Comparison of ENCODE assay signal across 1 cellular context in the genomic region with DNA sequence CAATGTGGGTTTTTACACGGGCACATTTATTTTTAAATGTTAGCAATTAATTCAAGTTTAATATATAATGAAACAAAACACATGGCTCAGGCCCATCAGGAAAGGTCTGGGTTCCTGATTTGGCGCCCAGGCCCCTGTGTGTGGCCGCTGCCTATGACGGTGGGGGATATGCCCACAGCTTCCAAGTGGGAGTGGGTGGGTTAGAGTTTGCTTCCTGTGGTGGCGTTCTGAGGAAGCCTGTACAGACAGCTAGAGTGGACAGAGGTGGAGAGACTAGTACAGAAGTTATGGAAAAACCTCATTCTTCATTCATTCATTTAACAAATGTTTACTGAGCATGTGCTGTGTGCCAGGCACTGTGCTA.
TF ChIP-seq lines count a peak whose summit lies in the region.

No MANE protein-coding gene starts in this region.

TF ChIP-seq in HCT116, 20 proteins besides CTCF, POLR2A, EP300 and RAD21:
- TF ChIP-seq EZH2phosphoT487 (IDR thresholded peaks at IDR 0.05; ENCODE audit: borderline replicate concordance) (no peak), SRF (IDR thresholded peaks at IDR 0.05; ENCODE audit: low read depth) (no peak), JUND (IDR thresholded peaks at IDR 0.05) (no peak), EZH2 (IDR thresholded peaks at IDR 0.05) (no peak), CEBPB (IDR thresholded peaks at IDR 0.05; ENCODE audit: low read depth) (no peak), YY1 (IDR thresholded peaks at IDR 0.05; ENCODE audit: extremely low read depth, insufficient replicate concordance, low read depth, low read length) (no peak), SP1 (IDR thresholded peaks at IDR 0.05; ENCODE audit: low read depth) (no peak), ZNF274 (IDR thresholded peaks at IDR 0.05; ENCODE audit: low read depth, low read length) (no peak), POLR2AphosphoS5 (IDR thresholded peaks at IDR 0.05; ENCODE audit: low read depth, low read length) (no peak), ELF1 (IDR thresholded peaks at IDR 0.05; ENCODE audit: borderline replicate concordance, low read depth) (no peak), TCF7L2 (IDR thresholded peaks at IDR 0.05; ENCODE audit: borderline replicate concordance, extremely low read depth, insufficient read depth, insufficient read length) (no peak), EGR1 (IDR thresholded peaks at IDR 0.05; ENCODE audit: low read depth) (no peak), FOSL1 (IDR thresholded peaks at IDR 0.05; ENCODE audit: low read depth) (no peak)
- TF ChIP-seq, protein P1, sequence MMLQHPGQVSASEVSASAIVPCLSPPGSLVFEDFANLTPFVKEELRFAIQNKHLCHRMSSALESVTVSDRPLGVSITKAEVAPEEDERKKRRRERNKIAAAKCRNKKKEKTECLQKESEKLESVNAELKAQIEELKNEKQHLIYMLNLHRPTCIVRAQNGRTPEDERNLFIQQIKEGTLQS (IDR thresholded peaks at IDR 0.05) = no peak
- TF ChIP-seq, protein P2, sequence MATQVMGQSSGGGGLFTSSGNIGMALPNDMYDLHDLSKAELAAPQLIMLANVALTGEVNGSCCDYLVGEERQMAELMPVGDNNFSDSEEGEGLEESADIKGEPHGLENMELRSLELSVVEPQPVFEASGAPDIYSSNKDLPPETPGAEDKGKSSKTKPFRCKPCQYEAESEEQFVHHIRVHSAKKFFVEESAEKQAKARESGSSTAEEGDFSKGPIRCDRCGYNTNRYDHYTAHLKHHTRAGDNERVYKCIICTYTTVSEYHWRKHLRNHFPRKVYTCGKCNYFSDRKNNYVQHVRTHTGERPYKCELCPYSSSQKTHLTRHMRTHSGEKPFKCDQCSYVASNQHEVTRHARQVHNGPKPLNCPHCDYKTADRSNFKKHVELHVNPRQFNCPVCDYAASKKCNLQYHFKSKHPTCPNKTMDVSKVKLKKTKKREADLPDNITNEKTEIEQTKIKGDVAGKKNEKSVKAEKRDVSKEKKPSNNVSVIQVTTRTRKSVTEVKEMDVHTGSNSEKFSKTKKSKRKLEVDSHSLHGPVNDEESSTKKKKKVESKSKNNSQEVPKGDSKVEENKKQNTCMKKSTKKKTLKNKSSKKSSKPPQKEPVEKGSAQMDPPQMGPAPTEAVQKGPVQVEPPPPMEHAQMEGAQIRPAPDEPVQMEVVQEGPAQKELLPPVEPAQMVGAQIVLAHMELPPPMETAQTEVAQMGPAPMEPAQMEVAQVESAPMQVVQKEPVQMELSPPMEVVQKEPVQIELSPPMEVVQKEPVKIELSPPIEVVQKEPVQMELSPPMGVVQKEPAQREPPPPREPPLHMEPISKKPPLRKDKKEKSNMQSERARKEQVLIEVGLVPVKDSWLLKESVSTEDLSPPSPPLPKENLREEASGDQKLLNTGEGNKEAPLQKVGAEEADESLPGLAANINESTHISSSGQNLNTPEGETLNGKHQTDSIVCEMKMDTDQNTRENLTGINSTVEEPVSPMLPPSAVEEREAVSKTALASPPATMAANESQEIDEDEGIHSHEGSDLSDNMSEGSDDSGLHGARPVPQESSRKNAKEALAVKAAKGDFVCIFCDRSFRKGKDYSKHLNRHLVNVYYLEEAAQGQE (IDR thresholded peaks at IDR 0.05; ENCODE audit: low read depth) = no peak
- TF ChIP-seq, protein P3, sequence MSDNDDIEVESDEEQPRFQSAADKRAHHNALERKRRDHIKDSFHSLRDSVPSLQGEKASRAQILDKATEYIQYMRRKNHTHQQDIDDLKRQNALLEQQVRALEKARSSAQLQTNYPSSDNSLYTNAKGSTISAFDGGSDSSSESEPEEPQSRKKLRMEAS (IDR thresholded peaks at IDR 0.05) = no peak
- TF ChIP-seq, protein P4, sequence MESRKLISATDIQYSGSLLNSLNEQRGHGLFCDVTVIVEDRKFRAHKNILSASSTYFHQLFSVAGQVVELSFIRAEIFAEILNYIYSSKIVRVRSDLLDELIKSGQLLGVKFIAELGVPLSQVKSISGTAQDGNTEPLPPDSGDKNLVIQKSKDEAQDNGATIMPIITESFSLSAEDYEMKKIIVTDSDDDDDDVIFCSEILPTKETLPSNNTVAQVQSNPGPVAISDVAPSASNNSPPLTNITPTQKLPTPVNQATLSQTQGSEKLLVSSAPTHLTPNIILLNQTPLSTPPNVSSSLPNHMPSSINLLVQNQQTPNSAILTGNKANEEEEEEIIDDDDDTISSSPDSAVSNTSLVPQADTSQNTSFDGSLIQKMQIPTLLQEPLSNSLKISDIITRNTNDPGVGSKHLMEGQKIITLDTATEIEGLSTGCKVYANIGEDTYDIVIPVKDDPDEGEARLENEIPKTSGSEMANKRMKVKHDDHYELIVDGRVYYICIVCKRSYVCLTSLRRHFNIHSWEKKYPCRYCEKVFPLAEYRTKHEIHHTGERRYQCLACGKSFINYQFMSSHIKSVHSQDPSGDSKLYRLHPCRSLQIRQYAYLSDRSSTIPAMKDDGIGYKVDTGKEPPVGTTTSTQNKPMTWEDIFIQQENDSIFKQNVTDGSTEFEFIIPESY (IDR thresholded peaks at IDR 0.05; ENCODE audit: extremely low read depth, insufficient replicate concordance, low read length) = no peak
TF ChIP-seq in HCT116: peak in this region for 0.
